8 cellular contexts compared by ENCODE assay signal in the genomic region with DNA sequence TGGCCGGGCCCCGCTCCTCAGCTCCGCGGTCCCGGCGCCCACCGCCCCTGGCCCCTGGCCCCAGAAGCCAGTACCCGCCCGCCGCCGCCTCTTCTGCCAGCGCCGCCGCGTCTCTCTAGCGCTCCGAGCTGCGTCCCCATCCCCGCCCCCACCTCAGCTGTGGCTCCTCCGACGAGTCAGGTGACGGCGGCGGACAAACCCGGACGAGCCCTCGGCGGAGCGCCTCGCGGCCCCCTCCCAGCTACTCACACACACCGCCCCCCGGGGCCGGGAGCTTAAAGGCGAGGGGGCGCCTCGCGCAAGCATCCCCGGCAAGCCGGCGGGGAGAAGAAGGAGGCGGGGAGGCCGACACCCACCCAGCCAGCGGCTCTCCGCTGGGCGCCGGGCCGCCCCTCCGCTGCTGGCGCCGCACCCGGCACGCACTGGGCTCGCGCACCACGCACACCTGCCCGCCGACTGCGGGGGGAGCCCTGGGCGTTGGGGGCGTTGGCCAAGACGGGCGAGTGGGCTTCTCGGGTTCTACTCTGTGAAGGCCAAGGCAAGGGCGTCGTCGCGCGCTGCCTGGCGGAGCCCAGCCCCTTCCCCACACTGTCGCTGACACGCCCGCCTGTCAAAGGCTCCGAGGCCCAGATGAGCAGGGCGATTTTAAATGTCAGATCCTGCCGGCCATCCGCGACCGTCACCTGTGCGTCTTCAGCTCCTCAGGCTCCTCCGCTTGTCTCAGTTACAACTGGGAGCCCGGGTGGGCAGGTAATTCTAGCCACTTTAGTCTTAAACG. TPM values are rescaled to one million over a fixed set of nuclear protein-coding genes. Genes with fewer than 3 reads are reported as not detected.
DNase-seq lines count a peak whose midpoint lies in the region; ATAC-seq and TF ChIP-seq lines count a peak whose summit lies in the region.

A gene with protein sequence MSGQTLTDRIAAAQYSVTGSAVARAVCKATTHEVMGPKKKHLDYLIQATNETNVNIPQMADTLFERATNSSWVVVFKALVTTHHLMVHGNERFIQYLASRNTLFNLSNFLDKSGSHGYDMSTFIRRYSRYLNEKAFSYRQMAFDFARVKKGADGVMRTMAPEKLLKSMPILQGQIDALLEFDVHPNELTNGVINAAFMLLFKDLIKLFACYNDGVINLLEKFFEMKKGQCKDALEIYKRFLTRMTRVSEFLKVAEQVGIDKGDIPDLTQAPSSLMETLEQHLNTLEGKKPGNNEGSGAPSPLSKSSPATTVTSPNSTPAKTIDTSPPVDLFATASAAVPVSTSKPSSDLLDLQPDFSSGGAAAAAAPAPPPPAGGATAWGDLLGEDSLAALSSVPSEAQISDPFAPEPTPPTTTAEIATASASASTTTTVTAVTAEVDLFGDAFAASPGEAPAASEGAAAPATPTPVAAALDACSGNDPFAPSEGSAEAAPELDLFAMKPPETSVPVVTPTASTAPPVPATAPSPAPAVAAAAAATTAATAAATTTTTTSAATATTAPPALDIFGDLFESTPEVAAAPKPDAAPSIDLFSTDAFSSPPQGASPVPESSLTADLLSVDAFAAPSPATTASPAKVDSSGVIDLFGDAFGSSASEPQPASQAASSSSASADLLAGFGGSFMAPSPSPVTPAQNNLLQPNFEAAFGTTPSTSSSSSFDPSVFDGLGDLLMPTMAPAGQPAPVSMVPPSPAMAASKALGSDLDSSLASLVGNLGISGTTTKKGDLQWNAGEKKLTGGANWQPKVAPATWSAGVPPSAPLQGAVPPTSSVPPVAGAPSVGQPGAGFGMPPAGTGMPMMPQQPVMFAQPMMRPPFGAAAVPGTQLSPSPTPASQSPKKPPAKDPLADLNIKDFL (minus strand): TSS at position 132 of the 778 bp plus-strand sequence. CDS start 1,174 bp downstream, outside the sequence.

- ATAC-seq in esophagus mucosa (no peak), GM21723 (IDR thresholded peaks at IDR 0.05; ENCODE audit: unreplicated experiment) (no peak)

- CTCF ChIA-PET in MCF 10A (lab: Yijun Ruan, JAX), result interaction anchor here (0.6 to 1.5 kb wide), 4 partner anchors 58 to 1344 kb away, joined by 3 to 4 read pairs (median 4); no protein-coding TSS in a partner anchor

- no peaks in the 10 kb centered on the region for H3K36me3 ChIP-seq in stomach smooth muscle (ENCODE audit: control insufficient read depth in 2 of 2, insufficient read depth in 2 of 2, low read length in 2 of 2)

- peak within 1 kb of the TSS; percentile 68 for H3K4me3 Mint-ChIP-seq in MCF 10A (ENCODE audit: unreplicated experiment)

- H3K9me3 ChIP-seq in stomach smooth muscle (ENCODE audit: control insufficient read depth in 2 of 2, low read length in 2 of 2), result no peaks in the 10 kb centered on the region

- intact Hi-C loops in MCF 10A (cut with micrococcal nuclease), result no loop called here

- H3K4me1 Mint-ChIP-seq in MCF 10A (ENCODE audit: insufficient read depth, unreplicated experiment), result no peaks in the 10 kb centered on the region

- peaks cover 15% of the 10 kb centered on the region for H3K9me3 Mint-ChIP-seq in MCF 10A (ENCODE audit: unreplicated experiment)

- BruUV-seq in MCF 10A (replicated peaks; lab: Mats Ljungman, UMichigan), result no TSS peak

- H3K9ac ChIP-seq in stomach smooth muscle (ENCODE audit: low read length in 2 of 2), result no peak within 1 kb of the TSS

- no peak within 1 kb of the TSS for H3K27ac Mint-ChIP-seq in MCF 10A (ENCODE audit: low read depth, unreplicated experiment)

- POLR2A ChIA-PET in MCF 10A (lab: Yijun Ruan, JAX), result interaction anchor here (0.9 kb wide), 1 partner anchor 16 kb away, joined by 6 read pairs; no protein-coding TSS in a partner anchor

- H3K27ac ChIP-seq in stomach smooth muscle (ENCODE audit: low read length), result no peak within 1 kb of the TSS

- no peaks in the 10 kb centered on the region for H3K36me3 Mint-ChIP-seq in MCF 10A (ENCODE audit: insufficient read depth, unreplicated experiment)

- peaks cover 44% of the 10 kb centered on the region for H3K27me3 Mint-ChIP-seq in MCF 10A (ENCODE audit: insufficient read depth, unreplicated experiment)

- DNase-seq in DMS153 (lab: John Stamatoyannopoulos, UW), result peak; percentile 13
- no peak for DNase-seq in DMS153 treated with DMSO at 0.1 percent for 48 hours (lab: John Stamatoyannopoulos, UW; ENCODE audit: unreplicated experiment)
- DNase-seq in NCI-H2107 treated with DMSO at 0.1 percent for 48 hours (lab: John Stamatoyannopoulos, UW; ENCODE audit: unreplicated experiment), result peak; percentile 26
- peak; percentile 26 for DNase-seq in MCF 10A (ENCODE audit: unreplicated experiment)
- DNase-seq in islet precursor cell, result peak; percentile 83

- H3K27me3 ChIP-seq in stomach smooth muscle (ENCODE audit: control insufficient read depth in 1 of 2, insufficient read depth in 2 of 2, low read length in 2 of 2), result peaks cover 18 to 32% of the 10 kb centered on the region in 2 donors

- peak within 1 kb of the TSS; percentile 35 to 68 for H3K4me3 ChIP-seq in stomach smooth muscle (ENCODE audit: low read length in 2 of 2)

- TF ChIP-seq CTCF in MCF 10A (IDR thresholded peaks at IDR 0.05; ENCODE audit: unreplicated experiment), result no peak

- peaks cover 12% of the 10 kb centered on the region for H3K4me1 ChIP-seq in stomach smooth muscle (ENCODE audit: control insufficient read depth, insufficient read depth, low read length)

RNA-seq across cellular contexts. Expression of the gene that starts here (rescaled TPM):
- total RNA-seq in MCF 10A (2022) (not detected in 2 replicates), esophagus mucosa (not detected)

Comparison
In these comparisons a context has a peak if more than half of its experiments do, and no peak if none do; other contexts are left out.
1. Peak in DNase-seq in MCF 10A; RNA of the gene not detected or under 1 TPM.